Comparison of ENCODE assay signal across 8 cellular contexts in the genomic region with DNA sequence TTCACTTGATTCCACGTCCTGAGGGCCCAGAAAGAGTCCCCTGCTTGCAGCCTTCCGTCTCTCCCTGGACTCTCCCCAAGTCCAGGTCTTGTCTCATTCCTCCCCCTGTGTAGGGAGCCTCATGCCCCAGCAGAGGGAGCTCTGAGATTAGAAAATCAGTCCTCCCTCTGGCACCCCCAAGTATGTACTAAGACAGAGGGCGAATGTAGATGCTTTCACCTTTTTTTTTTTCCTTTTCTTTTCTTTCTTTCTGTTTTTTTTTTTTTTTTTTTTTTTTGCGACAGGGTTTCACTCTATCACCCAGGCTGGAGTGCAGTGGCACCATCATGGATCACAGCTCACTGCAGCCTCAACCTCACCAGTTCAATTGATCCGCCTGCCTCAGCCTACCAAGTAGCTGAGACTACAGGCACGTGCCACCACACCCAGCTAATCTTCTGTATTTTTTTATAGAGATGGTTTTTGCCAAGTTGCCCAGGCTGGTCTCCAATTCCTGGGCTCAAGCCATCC. TPM values are rescaled to one million over a fixed set of nuclear protein-coding genes. Genes with fewer than 3 reads are reported as not detected.
DNase-seq lines count a peak whose midpoint lies in the region; ATAC-seq and TF ChIP-seq lines count a peak whose summit lies in the region.

No MANE protein-coding gene starts in this region.

- H3K27ac ChIP-seq in BLaER1 (no peak overlapping the region), HL-60 (replicated peaks) (no peak overlapping the region)

- H3K4me1 Mint-ChIP-seq in naive thymus-derived CD8-positive, alpha-beta T cell = peaks cover 17 to 28% (median 25%) of the 10 kb centered on the region in 4 donors

- H3K4me3 ChIP-seq in BLaER1 (no peak overlapping the region), HL-60 (replicated peaks; ENCODE audit: insufficient read depth, low read length) (no peak overlapping the region), epithelial cell of esophagus (ENCODE audit: low read length) (no peak overlapping the region)

- peak overlapping the region in 6 of 10 donors; percentile 3 to 86 (median 16) for H3K27ac Mint-ChIP-seq in naive thymus-derived CD8-positive, alpha-beta T cell

- DNase-seq in HL-60 (ENCODE audit: low read depth in 1 of 2, low spot score in 1 of 2) (peak; percentile 59 to 86), NOMO-1 treated with dmso at 0.1 percent for 144 hours (lab: John Stamatoyannopoulos, UW; ENCODE audit: unreplicated experiment) (peak; percentile 56), epithelial cell of esophagus (ENCODE audit: low read depth) (peak; percentile 87), superior temporal gyrus (ENCODE audit: extremely low spot score) (peak; percentile 93)
- peak; percentile 85 for DNase-seq in activated CD8-positive, alpha-beta memory T cell treated with anti-CD3 and anti-CD28 coated beads for 24 hours
- peak; percentile 45 to 89 (median 77) for DNase-seq in naive thymus-derived CD8-positive, alpha-beta T cell

- no peaks in the 10 kb centered on the region for H3K9me3 ChIP-seq in BLaER1

- no peak overlapping the region for H3K9ac ChIP-seq in BLaER1

- H3K36me3 ChIP-seq in BLaER1 = peaks cover 39% of the 10 kb centered on the region

- peaks cover 1 to 6% (median 4%) of the 10 kb centered on the region in 5 donors for H3K27me3 Mint-ChIP-seq in naive thymus-derived CD8-positive, alpha-beta T cell

- TF ChIP-seq CTCF in HL-60 (IDR thresholded peaks at IDR 0.05; ENCODE audit: insufficient read depth, low read length) (peak; percentile 84), epithelial cell of esophagus (IDR thresholded peaks at IDR 0.05; ENCODE audit: insufficient read depth, low read depth, low read length, missing control alignments) (peak; percentile 95)

- H3K4me1 ChIP-seq in BLaER1 = peaks cover 33% of the 10 kb centered on the region

- peaks cover 11% of the 10 kb centered on the region for H3K27me3 ChIP-seq in BLaER1
- no peaks in the 10 kb centered on the region for H3K27me3 ChIP-seq in HL-60 (ENCODE audit: insufficient read depth, poor library complexity, severe bottlenecking)

- H3K9me3 Mint-ChIP-seq in naive thymus-derived CD8-positive, alpha-beta T cell = no peaks in the 10 kb centered on the region

- H4K20me1 ChIP-seq in BLaER1 = no peaks in the 10 kb centered on the region

- POLR2A ChIA-PET in naive thymus-derived CD8-positive, alpha-beta T cell (lab: Charles Lee) = interaction anchor here (0.6 to 3.3 kb wide), 11 partner anchors 9 to 714 kb away, joined by 3 to 38 read pairs (median 5); partner anchors contain the start of genes KAZALD1, PDZD7 and SFXN3

- H3K4me2 ChIP-seq in BLaER1 = peak overlapping the region; percentile 93

- ATAC-seq in GM18907 (IDR thresholded peaks at IDR 0.05; ENCODE audit: unreplicated experiment) = peak; percentile 64
- ATAC-seq in naive thymus-derived CD8-positive, alpha-beta T cell = peak; percentile 87 to 94

- peaks cover 0 to 27% (median 4%) of the 10 kb centered on the region in 3 donors for H3K36me3 Mint-ChIP-seq in naive thymus-derived CD8-positive, alpha-beta T cell

- peak overlapping the region in 6 of 10 donors; percentile 12 to 45 (median 36) for H3K4me3 Mint-ChIP-seq in naive thymus-derived CD8-positive, alpha-beta T cell

RNA-seq across cellular contexts. Expression of gene SFXN3, which starts 10.3 kb away (rescaled TPM):
- 10 to 100 TPM; 63.1 to 66.9 TPM for total RNA-seq in naive thymus-derived CD8-positive, alpha-beta T cell
- 10 to 100 TPM in 2 of 3 donors, 1 to 10 TPM in 1; 9.9 to 11.5 (median 11.2) TPM for polyA plus RNA-seq in naive thymus-derived CD8-positive, alpha-beta T cell

RNA-seq across cellular contexts. Expression of gene PDZD7, which starts 10.4 kb away (rescaled TPM):
- 1 to 10 TPM; 1.3 to 1.4 TPM for total RNA-seq in naive thymus-derived CD8-positive, alpha-beta T cell
- polyA plus RNA-seq in naive thymus-derived CD8-positive, alpha-beta T cell = 1 to 10 TPM in 1 of 3 donors, under 1 TPM in 2; 0.39 to 1.1 (median 0.89) TPM

RNA-seq across cellular contexts. Expression of gene KAZALD1, which starts 20.5 kb away (rescaled TPM):
- total RNA-seq in naive thymus-derived CD8-positive, alpha-beta T cell = not detected
- polyA plus RNA-seq in naive thymus-derived CD8-positive, alpha-beta T cell = not detected

RNA-seq across cellular contexts. Expression of gene LZTS2, which starts 41.7 kb away (rescaled TPM):
- total RNA-seq in naive thymus-derived CD8-positive, alpha-beta T cell = 10 to 100 TPM; 33.5 to 34.3 TPM
- polyA plus RNA-seq in naive thymus-derived CD8-positive, alpha-beta T cell = 10 to 100 TPM; 10.8 to 19.5 (median 13.1) TPM

RNA-seq across cellular contexts. Expression of gene TWNK, which starts 54.0 kb away (rescaled TPM):
- total RNA-seq in naive thymus-derived CD8-positive, alpha-beta T cell = 10 to 100 TPM; 17.0 to 18.2 TPM
- 10 to 100 TPM in 1 of 3 donors, 1 to 10 TPM in 2; 5.3 to 18.2 (median 9.7) TPM for polyA plus RNA-seq in naive thymus-derived CD8-positive, alpha-beta T cell
